In the genomic region with DNA sequence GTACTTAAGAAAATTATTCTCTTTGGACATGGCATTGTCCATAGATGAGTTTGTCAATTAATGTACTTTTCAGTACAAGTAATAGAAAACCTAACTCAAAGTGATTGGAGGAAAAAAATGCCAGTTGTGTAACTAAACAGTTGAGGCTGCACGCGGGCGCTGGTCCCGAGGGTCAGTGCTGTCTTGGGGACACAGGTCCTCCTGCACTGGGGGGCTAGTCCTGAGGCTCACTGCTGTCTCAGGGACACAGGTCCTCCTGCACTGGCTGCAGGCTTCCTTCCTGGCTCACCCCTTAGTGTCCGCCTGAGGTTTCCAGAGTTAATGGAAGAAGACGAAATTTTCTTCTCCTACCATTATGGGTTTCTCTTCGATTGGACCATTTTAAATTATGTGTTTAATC, we compare ENCODE assay signal across 29 cellular contexts.
"Had no signal": no experiment of that assay in that cellular context is flagged by ENCODE, and none has a peak within 500 bp of the region (broad histone marks: within the 10 kb centered on the region; RNA-seq: fewer than 3 reads in every experiment).

No MANE protein-coding gene starts in this region.

- H3K4me3 Mint-ChIP-seq: dendritic cell treated with granulocyte-macrophage colony-stimulating factor and Interleukin-4, amounts not matched to agents 40 ng/mL and 50 ng/mL, for 4 days; effector memory CD8-positive, alpha-beta T cell; endodermal cell had no signal

- H3K27ac Mint-ChIP-seq: dendritic cell treated with granulocyte-macrophage colony-stimulating factor and Interleukin-4, amounts not matched to agents 40 ng/mL and 50 ng/mL, for 4 days; effector memory CD8-positive, alpha-beta T cell; endodermal cell had no signal

- H3K9me3 Mint-ChIP-seq: dendritic cell treated with granulocyte-macrophage colony-stimulating factor and Interleukin-4, amounts not matched to agents 40 ng/mL and 50 ng/mL, for 4 days; effector memory CD8-positive, alpha-beta T cell; endodermal cell had no signal

- H3K27me3 Mint-ChIP-seq: dendritic cell treated with granulocyte-macrophage colony-stimulating factor and Interleukin-4, amounts not matched to agents 40 ng/mL and 50 ng/mL, for 4 days had no signal

- H3K36me3 ChIP-seq: colonic mucosa, esophagus muscularis mucosa, esophagus squamous epithelium, gastrocnemius medialis, gastroesophageal sphincter, heart left ventricle, heart right ventricle had no signal

- H3K27me3 ChIP-seq: colonic mucosa, dorsolateral prefrontal cortex, esophagus muscularis mucosa, esophagus squamous epithelium, foreskin keratinocyte, gastrocnemius medialis, heart left ventricle, heart right ventricle had no signal

- H3K4me3 ChIP-seq: colonic mucosa, coronary artery, dorsolateral prefrontal cortex, esophagus muscularis mucosa, esophagus squamous epithelium, gastrocnemius medialis, gastroesophageal sphincter, heart left ventricle, heart right ventricle had no signal

- H3K4me1 Mint-ChIP-seq: endodermal cell had no signal

- H3K9me3 ChIP-seq: colonic mucosa, esophagus muscularis mucosa, esophagus squamous epithelium, gastrocnemius medialis, gastroesophageal sphincter, heart left ventricle, heart right ventricle had no signal

- FAIRE-seq: colon, endometrium, endothelial cell of umbilical vein, frontal cortex had no signal

- H3K4me1 ChIP-seq: colonic mucosa, esophagus muscularis mucosa, esophagus squamous epithelium, foreskin keratinocyte, gastrocnemius medialis, gastroesophageal sphincter had no signal

- H3K27ac ChIP-seq: colonic mucosa, coronary artery, dorsolateral prefrontal cortex, epithelial cell of prostate, esophagus muscularis mucosa, esophagus squamous epithelium, foreskin keratinocyte, gastrocnemius medialis, gastroesophageal sphincter, heart left ventricle, heart right ventricle had no signal

- ATAC-seq: effector memory CD8-positive, alpha-beta T cell; esophagus mucosa; foreskin keratinocyte; gastrocnemius medialis; gastroesophageal sphincter; heart left ventricle had no signal

- DNase-seq: colonic mucosa; cortex of kidney; dermis blood vessel endothelial cell; dorsolateral prefrontal cortex; effector CD4-positive, alpha-beta T cell; effector CD8-positive, alpha-beta T cell; effector memory CD4-positive, alpha-beta T cell; effector memory CD8-positive, alpha-beta T cell; endodermal cell; erythroblast; esophagus squamous epithelium; foreskin fibroblast; foreskin keratinocyte; foreskin melanocyte; gastrocnemius medialis; glutamatergic neuron; head of caudate nucleus; heart left ventricle; heart right ventricle had no signal
